17 cellular contexts compared by ENCODE assay signal in the genomic region with DNA sequence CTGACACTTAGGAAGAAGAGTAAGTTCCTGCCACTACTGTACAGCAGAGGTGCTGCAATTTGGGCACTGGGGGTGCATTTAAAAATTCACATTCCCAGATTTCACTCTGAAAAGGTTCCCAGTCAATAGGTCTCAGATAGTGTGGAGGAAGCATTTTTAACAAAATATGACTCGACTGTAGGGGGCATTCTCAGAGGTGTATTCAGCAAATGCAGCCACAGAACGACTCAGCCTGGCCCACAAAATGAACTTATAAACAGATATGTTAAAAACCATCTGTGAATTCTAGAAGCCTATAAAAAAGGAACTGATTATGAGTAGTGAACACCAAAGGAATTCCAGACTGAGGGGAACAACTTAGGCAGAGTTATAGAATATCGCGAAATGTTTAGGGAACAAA. TPM values are rescaled to one million over a fixed set of nuclear protein-coding genes. Genes with fewer than 3 reads are reported as not detected.
DNase-seq lines count a peak whose midpoint lies in the region; ATAC-seq, FAIRE-seq and TF ChIP-seq lines count a peak whose summit lies in the region.
"Had no signal": no experiment of that assay in that cellular context is flagged by ENCODE, and none has a peak within 500 bp of the region (broad histone marks: within the 10 kb centered on the region; RNA-seq: fewer than 3 reads in every experiment).

No MANE protein-coding gene starts in this region.

- no peaks in the 10 kb centered on the region for H3K79me1 ChIP-seq in trophoblast cell (ENCODE audit: low read length)

- no peaks in the 10 kb centered on the region for H3K4me1 Mint-ChIP-seq in endothelial cell (ENCODE audit: unreplicated experiment)
- peaks cover 38% of the 10 kb centered on the region for H3K4me1 Mint-ChIP-seq in CD8-positive, alpha-beta T cell (ENCODE audit: low read depth)

- H2BK12ac ChIP-seq in trophoblast cell (ENCODE audit: low read length): no peak overlapping the region

- no peak overlapping the region for H4K8ac ChIP-seq in trophoblast cell (ENCODE audit: low read depth, low read length)

- H3K4me1 ChIP-seq in endothelial cell of umbilical vein (ENCODE audit: control insufficient read depth, extremely low read depth, insufficient read depth, low read length): peaks cover 4% of the 10 kb centered on the region
- H3K4me1 ChIP-seq in trophoblast cell (ENCODE audit: control insufficient read depth in 1 of 2, insufficient read depth in 2 of 2, low read length in 2 of 2): no peaks in the 10 kb centered on the region
- H3K4me1 ChIP-seq in CD8-positive, alpha-beta T cell (ENCODE audit: insufficient read depth, low read length): no peaks in the 10 kb centered on the region

- no peaks in the 10 kb centered on the region for H4K20me1 ChIP-seq in endothelial cell of umbilical vein (replicated peaks; ENCODE audit: control insufficient read depth, extremely low read depth, insufficient read depth, low read length)

- peaks cover 10% of the 10 kb centered on the region for H3K36me3 Mint-ChIP-seq in endothelial cell (ENCODE audit: low read depth, unreplicated experiment)
- peaks cover 8% of the 10 kb centered on the region for H3K36me3 Mint-ChIP-seq in CD8-positive, alpha-beta T cell

- FAIRE-seq in H54 (lab: Jason Lieb, UNC) (peak; percentile 36), endothelial cell of umbilical vein (lab: Jason Lieb, UNC) (no peak), GM19239 (lab: Jason Lieb, UNC) (no peak)
- FAIRE-seq: A204.1 had no signal

- DNase-seq in AG10803 (ENCODE audit: low read depth): peak; percentile 13
- DNase-seq in H54 (ENCODE audit: insufficient read length, low spot score): no peak
- peak; percentile 37 for DNase-seq in M059J (ENCODE audit: low read depth)
- DNase-seq in endothelial cell of umbilical vein (ENCODE audit: low read depth, low spot score): no peak
- DNase-seq in trophoblast cell: no peak
- no peak for DNase-seq in endothelial cell (ENCODE audit: low spot score)
- no peak for DNase-seq in GM19239 (ENCODE audit: insufficient read length, low spot score)
- no peak for DNase-seq in CD8-positive, alpha-beta T cell
- DNase-seq: DMS79, H9, KBM-7, NCI-H1417, NCI-H1930, NCI-H2171 treated with DMSO at 0.1 percent for 48 hours, NCI-H510A treated with DMSO at 0.1 percent for 48 hours, SHP77 treated with DMSO at 0.1 percent for 48 hours had no signal

- H2AFZ ChIP-seq in endothelial cell of umbilical vein (ENCODE audit: low read depth, low read length) (no peak overlapping the region), trophoblast cell (ENCODE audit: insufficient read depth, low read length, poor library complexity) (no peak overlapping the region)

- H3K9me3 ChIP-seq in endothelial cell of umbilical vein (replicated peaks; ENCODE audit: control insufficient read depth, insufficient read depth, low read length): no peaks in the 10 kb centered on the region
- no peaks in the 10 kb centered on the region for H3K9me3 ChIP-seq in trophoblast cell (ENCODE audit: insufficient read depth, low read depth, low read length)
- H3K9me3 ChIP-seq in CD8-positive, alpha-beta T cell (ENCODE audit: low read length): no peaks in the 10 kb centered on the region

- H3K14ac ChIP-seq in trophoblast cell (ENCODE audit: low read length): no peak overlapping the region

- no peak overlapping the region for H2AK5ac ChIP-seq in trophoblast cell (ENCODE audit: low read length)

- ATAC-seq in CD8-positive, alpha-beta T cell: no peak

- H3K4me2 ChIP-seq in endothelial cell of umbilical vein (ENCODE audit: insufficient read depth, low read length): no peak overlapping the region
- no peak overlapping the region for H3K4me2 ChIP-seq in trophoblast cell (ENCODE audit: low read length)

- H4K12ac ChIP-seq in trophoblast cell (ENCODE audit: low read depth, low read length): no peak overlapping the region

- no peaks in the 10 kb centered on the region for H3K27me3 ChIP-seq in endothelial cell of umbilical vein (ENCODE audit: control insufficient read depth in 2 of 2, insufficient read depth in 2 of 2, low read length in 2 of 2)
- H3K27me3 ChIP-seq in trophoblast cell (ENCODE audit: insufficient read depth, low read length): no peaks in the 10 kb centered on the region
- no peaks in the 10 kb centered on the region for H3K27me3 ChIP-seq in CD8-positive, alpha-beta T cell (ENCODE audit: insufficient read depth, low read length)

- no peak overlapping the region for H3K18ac ChIP-seq in trophoblast cell (ENCODE audit: low read length)

- H2BK5ac ChIP-seq in trophoblast cell (ENCODE audit: low read depth, low read length, poor library complexity): no peak overlapping the region

- BruUV-seq in endothelial cell of umbilical vein (replicated peaks; lab: Mats Ljungman, UMichigan): no TSS peak

- no peak overlapping the region for H3K4me3 Mint-ChIP-seq in endothelial cell (ENCODE audit: unreplicated experiment)
- no peak overlapping the region for H3K4me3 Mint-ChIP-seq in CD8-positive, alpha-beta T cell
- H3K4me3 Mint-ChIP-seq: H9 had no signal

- H3K27ac Mint-ChIP-seq in endothelial cell (ENCODE audit: unreplicated experiment): no peak overlapping the region
- no peak overlapping the region for H3K27ac Mint-ChIP-seq in CD8-positive, alpha-beta T cell
- H3K27ac Mint-ChIP-seq: H9 had no signal

- TF ChIP-seq POLR2A in H54 (IDR thresholded peaks at IDR 0.05; ENCODE audit: low read depth, low read length) (no peak), endothelial cell of umbilical vein (IDR thresholded peaks at IDR 0.05; ENCODE audit: low read depth, low read length) (no peak)

- no peak overlapping the region for H3K4me3 ChIP-seq in AG10803 (ENCODE audit: low read length)
- H3K4me3 ChIP-seq in endothelial cell of umbilical vein (replicated peaks in 1 of 3; ENCODE audit: insufficient read depth in 1 of 3, low read depth in 1 of 3, low read length in 3 of 3): no peak overlapping the region
- no peak overlapping the region for H3K4me3 ChIP-seq in trophoblast cell (ENCODE audit: low read depth, low read length)
- H3K4me3 ChIP-seq in CD8-positive, alpha-beta T cell (ENCODE audit: low read depth, low read length): no peak overlapping the region

- CTCF ChIA-PET in endothelial cell of umbilical vein (lab: Charles Lee): no interaction called here
- CTCF ChIA-PET in CD8-positive, alpha-beta T cell (lab: Charles Lee): no interaction called here

- H3K27me3 Mint-ChIP-seq in endothelial cell (ENCODE audit: unreplicated experiment): no peaks in the 10 kb centered on the region
- no peaks in the 10 kb centered on the region for H3K27me3 Mint-ChIP-seq in CD8-positive, alpha-beta T cell (ENCODE audit: low read depth)

- no peaks in the 10 kb centered on the region for H3K9me3 Mint-ChIP-seq in endothelial cell (ENCODE audit: unreplicated experiment)
- no peaks in the 10 kb centered on the region for H3K9me3 Mint-ChIP-seq in CD8-positive, alpha-beta T cell
- H3K9me3 Mint-ChIP-seq: H9 had no signal

- POLR2A ChIA-PET in endothelial cell of umbilical vein (lab: Charles Lee): no interaction called here
- POLR2A ChIA-PET in CD8-positive, alpha-beta T cell (lab: Charles Lee): no interaction called here

- intact Hi-C loops in endothelial cell of umbilical vein (cut with micrococcal nuclease): no loop called here
- intact Hi-C loops in CD8-positive, alpha-beta T cell (cut with DNase I, micrococcal nuclease): no loop called here

- no peaks in the 10 kb centered on the region for H3K9me1 ChIP-seq in endothelial cell of umbilical vein (replicated peaks; ENCODE audit: control insufficient read depth, extremely low read depth, insufficient read depth, low read length)

- no peak for TF ChIP-seq CTCF in AG10803 (conservative IDR thresholded peaks at IDR 0.05; ENCODE audit: low read length)
- TF ChIP-seq CTCF in endothelial cell of umbilical vein (IDR thresholded peaks at IDR 0.05; ENCODE audit: extremely low read depth in 1 of 2, insufficient read depth in 1 of 2, low read depth in 1 of 2, low read length in 2 of 2): no peak
- no peak for TF ChIP-seq CTCF in endothelial cell (IDR thresholded peaks at IDR 0.05; ENCODE audit: unreplicated experiment)
- no peak for TF ChIP-seq CTCF in CD8-positive, alpha-beta T cell (IDR thresholded peaks at IDR 0.05)

- no peak overlapping the region for H3K23ac ChIP-seq in trophoblast cell (ENCODE audit: low read length)

- H3K9ac ChIP-seq in endothelial cell of umbilical vein (replicated peaks; ENCODE audit: extremely low read depth, insufficient read depth, low read length) (no peak overlapping the region), trophoblast cell (ENCODE audit: low read length) (no peak overlapping the region)

- no peak overlapping the region for H3K4ac ChIP-seq in trophoblast cell (ENCODE audit: low read depth, low read length)

- whole genome bisulfite sequencing in trophoblast cell (ENCODE audit: extremely low coverage, insufficient coverage, insufficient read length): no CpG with 5 or more reads among the region's 4 CpGs

- no peaks in the 10 kb centered on the region for H3K79me2 ChIP-seq in endothelial cell of umbilical vein (ENCODE audit: control insufficient read depth, insufficient read depth, low read length)
- H3K79me2 ChIP-seq in trophoblast cell (ENCODE audit: control insufficient read depth, insufficient read depth, low read length, poor library complexity): no peaks in the 10 kb centered on the region

- H3K27ac ChIP-seq in endothelial cell of umbilical vein (ENCODE audit: insufficient read depth, low read depth, low read length): no peak overlapping the region
- no peak overlapping the region for H3K27ac ChIP-seq in trophoblast cell (ENCODE audit: low read depth, low read length)
- H3K27ac ChIP-seq in CD8-positive, alpha-beta T cell (ENCODE audit: low read depth, low read length): no peak overlapping the region

- H2BK120ac ChIP-seq in trophoblast cell (ENCODE audit: insufficient read depth, low read length, poor library complexity): no peak overlapping the region

- no peak overlapping the region for H4K91ac ChIP-seq in trophoblast cell (ENCODE audit: low read depth, low read length)

- dilution Hi-C loops in endothelial cell of umbilical vein (cut with MboI; ENCODE audit: extremely low pct_ligation_motif_present, low sequenced_read_pairs): no loop called here

- no peaks in the 10 kb centered on the region for H3K36me3 ChIP-seq in endothelial cell of umbilical vein (ENCODE audit: control insufficient read depth in 2 of 2, extremely low read depth in 1 of 2, insufficient read depth in 2 of 2, low read length in 2 of 2)
- H3K36me3 ChIP-seq in trophoblast cell (ENCODE audit: control insufficient read depth in 1 of 2, insufficient read depth in 2 of 2, low read length in 2 of 2): no peaks in the 10 kb centered on the region
- no peaks in the 10 kb centered on the region for H3K36me3 ChIP-seq in CD8-positive, alpha-beta T cell (ENCODE audit: insufficient read depth, low read length)

RNA-seq across cellular contexts. Expression of a gene that starts 31.1 kb away (rescaled TPM):
- total RNA-seq in M059J (2014; rRNA removed; shearing (Covaris generic)): 13.8 and 18.1 TPM in 2 replicates
- total RNA-seq in endothelial cell of umbilical vein (10.0 and 11.1 TPM in 2 replicates), endothelial cell (ENCODE audit: unreplicated experiment) (25.2 TPM)
- 5.7 and 6.1 TPM in 2 replicates for polyA plus RNA-seq in endothelial cell of umbilical vein
- 8.0 and 9.7 TPM in 2 replicates for polyA plus RNA-seq in endothelial cell of umbilical vein (2011; cell fraction: cytosol; rRNA removed)
- polyA plus RNA-seq in endothelial cell of umbilical vein (2011; cell fraction: nucleus; rRNA removed): 6.0 and 6.7 TPM in 2 replicates
- 6.8 and 10.5 TPM in 2 replicates for polyA plus RNA-seq in endothelial cell of umbilical vein (2012)
- 10.4 and 13.6 TPM in 2 replicates for polyA minus RNA-seq in endothelial cell of umbilical vein
- 19.8 TPM for polyA minus RNA-seq in endothelial cell of umbilical vein (2011; cell fraction: cytosol; rRNA and poly(A)+ RNA removed)
- polyA minus RNA-seq in endothelial cell of umbilical vein (2011; cell fraction: nucleus; rRNA and poly(A)+ RNA removed): 10.7 and 12.3 TPM in 2 replicates
- 3.1 and 3.7 TPM in 2 replicates for polyA plus RNA-seq in trophoblast cell (2013)
- 10 to 100 TPM; 40.3 to 44.5 TPM for total RNA-seq in CD8-positive, alpha-beta T cell

Comparison
In these comparisons a context has a peak if more than half of its experiments do, and no peak if none do; other contexts are left out.
1. DNase-seq: peak in AG10803 (single experiment) and M059J (single experiment); none in H54 (single experiment), endothelial cell of umbilical vein (single experiment), trophoblast cell (0 of 2), endothelial cell (single experiment), GM19239 (single experiment) and CD8-positive, alpha-beta T cell (0 of 7).